ENCODE assay signal across 28 cellular contexts in the genomic region with DNA sequence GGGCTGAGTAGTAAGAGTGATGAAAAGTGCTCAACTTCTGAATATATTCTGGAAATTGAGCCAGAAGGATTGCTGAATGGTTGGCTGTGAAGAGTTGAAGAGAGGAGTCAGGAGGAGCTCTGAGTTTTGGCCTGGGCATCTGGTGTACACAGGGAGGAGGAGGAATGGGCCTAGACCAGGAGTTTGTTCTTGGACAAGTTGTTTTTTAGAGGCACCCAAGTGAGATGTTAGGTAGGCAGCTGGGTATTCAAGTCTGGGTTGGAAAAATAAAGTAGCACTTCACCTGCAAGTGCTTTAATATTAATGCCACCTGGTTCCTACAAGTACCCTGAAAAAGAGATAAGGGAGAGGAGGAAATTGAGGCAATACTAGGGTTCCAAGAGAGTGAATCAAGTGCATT. TPM values are rescaled to one million over a fixed set of nuclear protein-coding genes. Genes with fewer than 3 reads are reported as not detected.
"Had no signal": no experiment of that assay in that cellular context is flagged by ENCODE, and none has a peak within 500 bp of the region (broad histone marks: within the 10 kb centered on the region; RNA-seq: fewer than 3 reads in every experiment).

No MANE protein-coding gene starts in this region.

- DNase-seq: activated CD4-positive, alpha-beta memory T cell treated with anti-CD3 and anti-CD28 coated beads for 36 hours; activated CD4-positive, alpha-beta T cell treated with anti-CD3 and anti-CD28 coated beads, Interleukin-2, amount 10 ng/mL, durations not matched to agents 7 days and 5 days; activated CD4-positive, CD25-positive, alpha-beta regulatory T cell; activated CD8-positive, alpha-beta memory T cell treated with anti-CD3 and anti-CD28 coated beads for 24 hours; activated effector memory CD4-positive, alpha-beta T cell treated with anti-CD3 and anti-CD28 coated beads, Interleukin-2, amount 50 U/mL, for 16 hours; activated naive CD4-positive, alpha-beta T cell treated with Interleukin-2 at 50 U/mL for 16 hours; activated naive CD8-positive, alpha-beta T cell treated with anti-CD3 and anti-CD28 coated beads, Interleukin-2, amount 50 U/mL, for 24 hours; activated T-cell treated with anti-CD3 and anti-CD28 coated beads, Interleukin-2, amount 50 U/mL, for 4 hours; amniotic stem cell; body of pancreas; central memory CD4-positive, alpha-beta T cell; MG63; MV-4-11; NCI-H1092 treated with DMSO at 0.1 percent for 48 hours; NCI-H1436 treated with DMSO at 0.1 percent for 48 hours; NCI-H187; NCI-H2171 treated with DMSO at 0.1 percent for 48 hours; NCI-H226; Right ventricle myocardium superior; SJCRH30; SK-N-SH; T-helper 1 cell had no signal

- H3K27me3 ChIP-seq: ascending aorta, body of pancreas, MG63, Peyer's patch, SJCRH30 had no signal

- H3K4me1 Mint-ChIP-seq: activated CD4-positive, alpha-beta T cell treated with anti-CD3 and anti-CD28 coated beads, Interleukin-2, amount 10 ng/mL, durations not matched to agents 7 days and 5 days; activated naive CD8-positive, alpha-beta T cell treated with anti-CD3 and anti-CD28 coated beads, Interleukin-2, amount 50 U/mL, for 24 hours had no signal

- H3K4me1 ChIP-seq: ascending aorta, body of pancreas, Peyer's patch, SJCRH30 had no signal

- H3K9me3 Mint-ChIP-seq: activated CD4-positive, alpha-beta memory T cell treated with anti-CD3 and anti-CD28 coated beads for 36 hours; activated CD4-positive, alpha-beta T cell treated with anti-CD3 and anti-CD28 coated beads, Interleukin-2, amount 10 ng/mL, durations not matched to agents 7 days and 5 days; activated naive CD4-positive, alpha-beta T cell treated with anti-CD3 and anti-CD28 coated beads, Interleukin-2, amount 50 U/mL, for 72 hours; activated naive CD8-positive, alpha-beta T cell treated with anti-CD3 and anti-CD28 coated beads, Interleukin-2, amount 50 U/mL, for 24 hours; activated T-cell treated with anti-CD3 and anti-CD28 coated beads, Interleukin-2, amount 50 U/mL, for 4 hours had no signal

- ATAC-seq: activated naive CD4-positive, alpha-beta T cell treated with anti-CD3 and anti-CD28 coated beads, Interleukin-2, amount 50 U/mL, for 72 hours; activated naive CD8-positive, alpha-beta T cell treated with anti-CD3 and anti-CD28 coated beads, Interleukin-2, amount 50 U/mL, for 24 hours; activated T-cell treated with anti-CD3 and anti-CD28 coated beads, Interleukin-2, amount 50 U/mL, for 4 hours; body of pancreas had no signal

- H3K4me3 Mint-ChIP-seq: activated CD4-positive, alpha-beta memory T cell treated with anti-CD3 and anti-CD28 coated beads for 36 hours; activated CD4-positive, alpha-beta T cell treated with anti-CD3 and anti-CD28 coated beads, Interleukin-2, amount 10 ng/mL, durations not matched to agents 7 days and 5 days; activated naive CD8-positive, alpha-beta T cell treated with anti-CD3 and anti-CD28 coated beads, Interleukin-2, amount 50 U/mL, for 24 hours; activated T-cell treated with anti-CD3 and anti-CD28 coated beads, Interleukin-2, amount 50 U/mL, for 4 hours had no signal

- H3K27ac Mint-ChIP-seq: activated CD4-positive, alpha-beta memory T cell treated with anti-CD3 and anti-CD28 coated beads for 36 hours; activated CD4-positive, alpha-beta T cell treated with anti-CD3 and anti-CD28 coated beads, Interleukin-2, amount 10 ng/mL, durations not matched to agents 7 days and 5 days; activated naive CD4-positive, alpha-beta T cell treated with anti-CD3 and anti-CD28 coated beads, Interleukin-2, amount 50 U/mL, for 72 hours; activated naive CD8-positive, alpha-beta T cell treated with anti-CD3 and anti-CD28 coated beads, Interleukin-2, amount 50 U/mL, for 24 hours had no signal

- H3K27me3 Mint-ChIP-seq: activated naive CD8-positive, alpha-beta T cell treated with anti-CD3 and anti-CD28 coated beads, Interleukin-2, amount 50 U/mL, for 24 hours had no signal

- H3K36me3 ChIP-seq: ascending aorta, MG63, Peyer's patch, SJCRH30 had no signal

- H3K4me2 ChIP-seq: SK-N-SH had no signal

- H3K36me3 Mint-ChIP-seq: activated CD4-positive, alpha-beta memory T cell treated with anti-CD3 and anti-CD28 coated beads for 36 hours; activated naive CD4-positive, alpha-beta T cell treated with anti-CD3 and anti-CD28 coated beads, Interleukin-2, amount 50 U/mL, for 72 hours had no signal

- H3K9me3 ChIP-seq: ascending aorta, body of pancreas, MG63, Peyer's patch, SJCRH30, SK-N-SH had no signal

- H3K9ac ChIP-seq: SK-N-SH had no signal

- FAIRE-seq: bronchial epithelial cell had no signal

- H3K4me3 ChIP-seq: ascending aorta, body of pancreas, MG63, Peyer's patch, SJCRH30 had no signal

- H3K27ac ChIP-seq: ascending aorta, body of pancreas, Peyer's patch, RWPE1, SJCRH30, VCaP had no signal

RNA-seq across cellular contexts. Expression of a gene that starts 14.7 kb away (rescaled TPM):
- total RNA-seq: bronchial epithelial cell had no signal
